ENCODE assay signal across 3 cellular contexts in genomic region chr7:7035851-7036250, GRCh38.
"Had no signal": no experiment of that assay in that cellular context is flagged by ENCODE, and none has a peak within 500 bp of the region (broad histone marks: within the 10 kb centered on the region; RNA-seq: fewer than 3 reads in every experiment).

No MANE protein-coding gene starts in this region.

- DNase-seq: GDM1, GF-D8 had no signal

- H3K4me3 ChIP-seq: GM12878 had no signal
